ENCODE assay signal across 1 cellular context in genomic region chr1:155084722-155085503, GRCh38.
A peak's percentile ranks its signal among the peaks of the same experiment; 100 is the strongest.
TF ChIP-seq lines count a peak whose summit lies in the region.

No MANE protein-coding gene starts in this region.

TF ChIP-seq in HepG2, 621 proteins besides CTCF, POLR2A, EP300 and RAD21 (continued from another document and continues in another):
- TF ChIP-seq BRF2 (CRISPR knock-in tag; IDR thresholded peaks at IDR 0.05), result no peak
- TF ChIP-seq MXD4 (CRISPR knock-in tag; IDR thresholded peaks at IDR 0.05), result no peak
- no peak for TF ChIP-seq PRMT3 (CRISPR knock-in tag; IDR thresholded peaks at IDR 0.05; ENCODE audit: borderline replicate concordance, low read depth)
- TF ChIP-seq ZNF576 (CRISPR knock-in tag; IDR thresholded peaks at IDR 0.05), result no peak
- TF ChIP-seq DMTF1 (CRISPR knock-in tag; IDR thresholded peaks at IDR 0.05), result no peak
- TF ChIP-seq STAT5B (CRISPR knock-in tag; IDR thresholded peaks at IDR 0.05), result no peak
- TF ChIP-seq MBD4 (IDR thresholded peaks at IDR 0.05; ENCODE audit: borderline replicate concordance, low read length), result no peak
- peak; percentile 67 for TF ChIP-seq ZFX (CRISPR knock-in tag; IDR thresholded peaks at IDR 0.05; ENCODE audit: low read depth)
- TF ChIP-seq ZSCAN30 (CRISPR knock-in tag; IDR thresholded peaks at IDR 0.05), result no peak
- TF ChIP-seq HNRNPK (IDR thresholded peaks at IDR 0.05; ENCODE audit: low read depth, low read length, poor library complexity, severe bottlenecking), result no peak
- peak; percentile 30; the same call in 1 of the 2 replicates for TF ChIP-seq ATF3 (CRISPR knock-in tag; IDR thresholded peaks at IDR 0.05)
- TF ChIP-seq CCAR2 (optimal IDR thresholded peaks at IDR 0.05; ENCODE audit: low read depth, low read length), result no peak
- TF ChIP-seq ZFP36L1 (CRISPR knock-in tag; IDR thresholded peaks at IDR 0.05), result peak; percentile 78; the same call in 1 of the 2 replicates
- TF ChIP-seq PHF8 (CRISPR knock-in tag; IDR thresholded peaks at IDR 0.05), result peak; percentile 78
- no peak; the same call in 1 of the 2 replicates for TF ChIP-seq TARDBP (CRISPR knock-in tag; IDR thresholded peaks at IDR 0.05)
- 0 out of 2 replicates have a peak, but pooled peaks have one; percentile 55 for TF ChIP-seq ZNF232 (CRISPR knock-in tag; IDR thresholded peaks at IDR 0.05; ENCODE audit: borderline replicate concordance)
- TF ChIP-seq USF2 (IDR thresholded peaks at IDR 0.05; ENCODE audit: low read depth, low read length), result no peak
- TF ChIP-seq USF2 (CRISPR knock-in tag; IDR thresholded peaks at IDR 0.05; ENCODE audit: borderline replicate concordance), result no peak; the same call in 1 of the 2 replicates
- no peak; the same call in 1 of the 2 replicates for TF ChIP-seq BORCS8-MEF2B (CRISPR knock-in tag; IDR thresholded peaks at IDR 0.05)
- no peak for TF ChIP-seq PBX3 (CRISPR knock-in tag; IDR thresholded peaks at IDR 0.05; ENCODE audit: borderline replicate concordance)
- TF ChIP-seq LCORL (IDR thresholded peaks at IDR 0.05), result no peak
- peak; percentile 90 for TF ChIP-seq LCORL (CRISPR knock-in tag; IDR thresholded peaks at IDR 0.05)
- TF ChIP-seq RBM22 (optimal IDR thresholded peaks at IDR 0.05; ENCODE audit: low read length), result no peak
- TF ChIP-seq KLF6 (CRISPR knock-in tag; IDR thresholded peaks at IDR 0.05), result peak; percentile 41; the same call in 1 of the 2 replicates
- TF ChIP-seq RARG (CRISPR knock-in tag; IDR thresholded peaks at IDR 0.05; ENCODE audit: low read depth), result no peak
- 0 out of 2 replicates have a peak, but pooled peaks have one; percentile 16 for TF ChIP-seq ZNF230 (CRISPR knock-in tag; IDR thresholded peaks at IDR 0.05)
- no peak for TF ChIP-seq MED13 (CRISPR knock-in tag; IDR thresholded peaks at IDR 0.05)
- no peak for TF ChIP-seq IRF1 (CRISPR knock-in tag; IDR thresholded peaks at IDR 0.05; ENCODE audit: low read depth)
- TF ChIP-seq ZSCAN22 (CRISPR knock-in tag; IDR thresholded peaks at IDR 0.05), result no peak
- no peak for TF ChIP-seq TP53 (CRISPR knock-in tag; conservative IDR thresholded peaks at IDR 0.05)
- TF ChIP-seq MAZ (IDR thresholded peaks at IDR 0.05; ENCODE audit: borderline replicate concordance, low read depth, low read length), result no peak; the same call in 1 of the 2 replicates
- TF ChIP-seq MAZ (CRISPR knock-in tag; IDR thresholded peaks at IDR 0.05; ENCODE audit: low read depth), result no peak; the same call in none of the 2 replicates
- peak; percentile 56 for TF ChIP-seq HDAC1 (CRISPR knock-in tag; IDR thresholded peaks at IDR 0.05)
- no peak for TF ChIP-seq RBAK (CRISPR knock-in tag; IDR thresholded peaks at IDR 0.05)
- no peak for TF ChIP-seq ZNF263 (CRISPR knock-in tag; IDR thresholded peaks at IDR 0.05)
- no peak for TF ChIP-seq TCF7 (IDR thresholded peaks at IDR 0.05; ENCODE audit: low read depth)
- peak; percentile 66 for TF ChIP-seq MXD1 (CRISPR knock-in tag; IDR thresholded peaks at IDR 0.05)
- no peak for TF ChIP-seq IRX3 (CRISPR knock-in tag; IDR thresholded peaks at IDR 0.05; ENCODE audit: borderline replicate concordance, low read depth)
- TF ChIP-seq RFX1 (IDR thresholded peaks at IDR 0.05), result peak; percentile 25; the same call in 1 of the 2 replicates
- no peak for TF ChIP-seq CREB1 (IDR thresholded peaks at IDR 0.05)
- no peak for TF ChIP-seq CREB1 (CRISPR knock-in tag; IDR thresholded peaks at IDR 0.05)
- peak; percentile 45; the same call in 1 of the 2 replicates for TF ChIP-seq SIN3A (IDR thresholded peaks at IDR 0.05; ENCODE audit: borderline replicate concordance, low read depth, low read length)
- TF ChIP-seq ZNF30 (CRISPR knock-in tag; IDR thresholded peaks at IDR 0.05), result no peak
- TF ChIP-seq E2F2 (CRISPR knock-in tag; IDR thresholded peaks at IDR 0.05; ENCODE audit: borderline replicate concordance), result no peak
- no peak for TF ChIP-seq NFE2L1 (CRISPR knock-in tag; IDR thresholded peaks at IDR 0.05; ENCODE audit: borderline replicate concordance)
- TF ChIP-seq MYPOP (CRISPR knock-in tag; IDR thresholded peaks at IDR 0.05), result peak; percentile 42; the same call in 1 of the 2 replicates
- TF ChIP-seq ZKSCAN5 (CRISPR knock-in tag; IDR thresholded peaks at IDR 0.05), result peak; percentile 62
- no peak for TF ChIP-seq CHCHD3 (CRISPR knock-in tag; IDR thresholded peaks at IDR 0.05)
- TF ChIP-seq SKIL (CRISPR knock-in tag; IDR thresholded peaks at IDR 0.05; ENCODE audit: borderline replicate concordance), result peak; percentile 38; the same call in 1 of the 2 replicates
- no peak; the same call in 1 of the 2 replicates for TF ChIP-seq ZBTB21 (CRISPR knock-in tag; IDR thresholded peaks at IDR 0.05)
- TF ChIP-seq TSC22D2 (CRISPR knock-in tag; IDR thresholded peaks at IDR 0.05; ENCODE audit: borderline replicate concordance), result no peak; the same call in 1 of the 2 replicates
- TF ChIP-seq ARID3A (IDR thresholded peaks at IDR 0.05; ENCODE audit: low read depth, low read length), result no peak
